In genomic region chr7:47474211-47474936, GRCh38 we compare ENCODE assay signal across 1 cellular context.
TF ChIP-seq lines count a peak whose summit lies in the region.

No MANE protein-coding gene starts in this region.

TF ChIP-seq in HepG2, 621 proteins besides CTCF, POLR2A, EP300 and RAD21 (continued from another document and continues in another):
- no peak for TF ChIP-seq ZBTB4 (CRISPR knock-in tag; IDR thresholded peaks at IDR 0.05; ENCODE audit: borderline replicate concordance)
- no peak for TF ChIP-seq ZNF615 (CRISPR knock-in tag; IDR thresholded peaks at IDR 0.05; ENCODE audit: borderline replicate concordance)
- no peak for TF ChIP-seq ZNF597 (CRISPR knock-in tag; IDR thresholded peaks at IDR 0.05)
- no peak for TF ChIP-seq ZNF879 (CRISPR knock-in tag; IDR thresholded peaks at IDR 0.05)
- no peak for TF ChIP-seq SAP130 (CRISPR knock-in tag; IDR thresholded peaks at IDR 0.05; ENCODE audit: low read depth)
- TF ChIP-seq TRAFD1 (CRISPR knock-in tag; IDR thresholded peaks at IDR 0.05; ENCODE audit: borderline replicate concordance) = no peak
- TF ChIP-seq SNAI1 (CRISPR knock-in tag; IDR thresholded peaks at IDR 0.05; ENCODE audit: borderline replicate concordance) = no peak
- no peak for TF ChIP-seq MBNL3 (CRISPR knock-in tag; conservative IDR thresholded peaks at IDR 0.05)
- no peak for TF ChIP-seq IRX3 (CRISPR knock-in tag; IDR thresholded peaks at IDR 0.05; ENCODE audit: borderline replicate concordance, low read depth)
- peak; percentile 16 for TF ChIP-seq TEAD3 (CRISPR knock-in tag; optimal IDR thresholded peaks at IDR 0.05; ENCODE audit: borderline replicate concordance)
- TF ChIP-seq ZNF598 (CRISPR knock-in tag; IDR thresholded peaks at IDR 0.05; ENCODE audit: borderline replicate concordance) = no peak
- TF ChIP-seq CHD2 (IDR thresholded peaks at IDR 0.05; ENCODE audit: low read depth, low read length) = no peak
- TF ChIP-seq IKZF1 (IDR thresholded peaks at IDR 0.05) = 0 out of 2 replicates have a peak, but pooled peaks have one; percentile 39
- TF ChIP-seq BCL3 (CRISPR knock-in tag; IDR thresholded peaks at IDR 0.05) = no peak
- no peak for TF ChIP-seq ZNF569 (CRISPR knock-in tag; IDR thresholded peaks at IDR 0.05; ENCODE audit: borderline replicate concordance)
- no peak for TF ChIP-seq EED (CRISPR knock-in tag; IDR thresholded peaks at IDR 0.05)
- no peak for TF ChIP-seq ZFP41 (CRISPR knock-in tag; IDR thresholded peaks at IDR 0.05; ENCODE audit: borderline replicate concordance)
- TF ChIP-seq KDM5A (IDR thresholded peaks at IDR 0.05; ENCODE audit: borderline replicate concordance, low read length) = no peak
- TF ChIP-seq AGO2 (optimal IDR thresholded peaks at IDR 0.05; ENCODE audit: low read depth, low read length) = no peak
- TF ChIP-seq ZNF660 (CRISPR knock-in tag; IDR thresholded peaks at IDR 0.05; ENCODE audit: borderline replicate concordance, low read depth) = no peak
- TF ChIP-seq BRCA1 (CRISPR knock-in tag; IDR thresholded peaks at IDR 0.05) = no peak
- TF ChIP-seq CENPX (CRISPR knock-in tag; IDR thresholded peaks at IDR 0.05) = no peak
- no peak for TF ChIP-seq MNT (IDR thresholded peaks at IDR 0.05)
- TF ChIP-seq NR0B2 (CRISPR knock-in tag; IDR thresholded peaks at IDR 0.05) = no peak
- no peak for TF ChIP-seq ZNF362 (CRISPR knock-in tag; IDR thresholded peaks at IDR 0.05; ENCODE audit: borderline replicate concordance)
- TF ChIP-seq MYC (CRISPR knock-in tag; IDR thresholded peaks at IDR 0.05; ENCODE audit: borderline replicate concordance) = no peak
- no peak for TF ChIP-seq STAT6 (CRISPR knock-in tag; IDR thresholded peaks at IDR 0.05; ENCODE audit: borderline replicate concordance)
- TF ChIP-seq ZNF530 (CRISPR knock-in tag; IDR thresholded peaks at IDR 0.05; ENCODE audit: low read depth) = no peak
- no peak for TF ChIP-seq ZIK1 (CRISPR knock-in tag; IDR thresholded peaks at IDR 0.05; ENCODE audit: borderline replicate concordance, low read depth)
- no peak for TF ChIP-seq SP2 (CRISPR knock-in tag; IDR thresholded peaks at IDR 0.05)
- no peak for TF ChIP-seq GZF1 (CRISPR knock-in tag; IDR thresholded peaks at IDR 0.05)
- no peak for TF ChIP-seq HIC2 (CRISPR knock-in tag; IDR thresholded peaks at IDR 0.05; ENCODE audit: low read depth)
- no peak for TF ChIP-seq ZNF790 (CRISPR knock-in tag; IDR thresholded peaks at IDR 0.05; ENCODE audit: borderline replicate concordance)
- TF ChIP-seq ZBTB34 (CRISPR knock-in tag; IDR thresholded peaks at IDR 0.05) = no peak
- no peak for TF ChIP-seq ZBTB26 (CRISPR knock-in tag; IDR thresholded peaks at IDR 0.05; ENCODE audit: borderline replicate concordance)
- no peak for TF ChIP-seq CEBPG (CRISPR knock-in tag; IDR thresholded peaks at IDR 0.05)
- TF ChIP-seq DPF2 (CRISPR knock-in tag; IDR thresholded peaks at IDR 0.05; ENCODE audit: borderline replicate concordance, low read depth) = no peak
- TF ChIP-seq AGO1 (IDR thresholded peaks at IDR 0.05; ENCODE audit: low read depth, low read length, poor library complexity, severe bottlenecking) = no peak
- TF ChIP-seq LCORL (IDR thresholded peaks at IDR 0.05) = no peak
- TF ChIP-seq LCORL (CRISPR knock-in tag; IDR thresholded peaks at IDR 0.05) = no peak
- TF ChIP-seq SOX6 (IDR thresholded peaks at IDR 0.05) = 0 out of 2 replicates have a peak, but pooled peaks have one; percentile 57
- no peak for TF ChIP-seq SOX6 (CRISPR knock-in tag; IDR thresholded peaks at IDR 0.05)
- TF ChIP-seq TEF (CRISPR knock-in tag; IDR thresholded peaks at IDR 0.05) = no peak
- no peak for TF ChIP-seq ZNF263 (CRISPR knock-in tag; IDR thresholded peaks at IDR 0.05)
- no peak for TF ChIP-seq ZFP90 (CRISPR knock-in tag; IDR thresholded peaks at IDR 0.05; ENCODE audit: borderline replicate concordance)
